In the genomic region with DNA sequence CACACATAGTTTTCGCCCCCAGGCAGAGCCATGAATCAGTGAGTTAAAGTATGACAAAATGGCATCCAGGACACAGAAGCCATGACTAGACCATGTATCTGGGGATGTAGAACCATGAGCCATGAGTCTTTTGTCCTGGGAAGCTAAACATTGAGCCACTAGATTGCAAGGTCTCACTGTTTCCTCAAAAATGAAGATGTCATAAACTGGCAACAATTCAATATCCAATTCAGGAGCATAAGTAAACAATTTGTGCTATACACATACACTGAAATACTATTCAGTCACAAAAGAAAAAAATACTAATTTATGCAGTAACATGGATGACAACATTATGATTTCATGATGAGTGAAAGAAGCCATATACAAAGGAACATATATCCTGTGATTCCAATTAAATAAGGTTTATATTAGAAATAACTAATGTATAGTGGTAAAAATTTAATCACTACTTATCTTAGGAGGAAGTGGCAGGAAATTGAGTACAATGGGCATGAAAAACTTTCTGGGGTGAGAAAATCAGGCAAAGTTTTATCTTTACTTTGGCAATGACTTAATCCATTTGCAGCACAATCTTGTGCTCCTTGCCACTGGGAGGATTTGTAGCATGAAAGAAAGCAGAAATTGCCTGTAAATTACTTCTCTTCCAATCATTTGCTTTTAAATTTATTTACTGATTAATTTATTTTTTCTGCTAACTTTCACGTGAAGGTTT, we compare ENCODE assay signal across 32 cellular contexts. TPM values are rescaled to one million over a fixed set of nuclear protein-coding genes. Genes with fewer than 3 reads are reported as not detected.
"Had no signal": no experiment of that assay in that cellular context is flagged by ENCODE, and none has a peak within 500 bp of the region (broad histone marks: within the 10 kb centered on the region; RNA-seq: fewer than 3 reads in every experiment).

No MANE protein-coding gene starts in this region.

- H3K9me3 ChIP-seq: Peyer's patch, SJSA1, SK-N-SH had no signal

- DNase-seq: activated CD4-positive, alpha-beta memory T cell treated with anti-CD3 and anti-CD28 coated beads for 36 hours; activated CD4-positive, alpha-beta T cell treated with anti-CD3 and anti-CD28 coated beads for 4 hours; activated CD4-positive, alpha-beta T cell treated with anti-CD3 and anti-CD28 coated beads, Interleukin-2, amount 50 U/mL, for 1 hour; activated CD8-positive, alpha-beta memory T cell treated with anti-CD3 and anti-CD28 coated beads, Interleukin-2, amount 10 ng/mL, durations not matched to agents 7 days and 5 days; activated CD8-positive, alpha-beta memory T cell treated with anti-CD3 and anti-CD28 coated beads, Interleukin-2, amount 50 U/mL, for 48 hours; activated effector memory CD4-positive, alpha-beta T cell treated with anti-CD3 and anti-CD28 coated beads, Interleukin-2, amount 50 U/mL, for 16 hours; activated naive CD4-positive, alpha-beta T cell; activated naive CD4-positive, alpha-beta T cell treated with anti-CD3 and anti-CD28 coated beads, Interleukin-2, amount 50 U/mL, for 16 hours; activated naive CD8-positive, alpha-beta T cell treated with anti-CD3 and anti-CD28 coated beads for 36 hours; activated T-cell treated with anti-CD3 and anti-CD28 coated beads, Interleukin-2, amount 50 U/mL, for 48 hours; amniotic stem cell; aorta; brain microvascular endothelial cell; MM.1S; MV-4-11; NCI-H1092; NCI-H1436 treated with DMSO at 0.1 percent for 48 hours; NCI-H1694 treated with DMSO at 0.1 percent for 48 hours; NCI-H2029; NCI-H345; NCI-H524 treated with DMSO at 0.1 percent for 48 hours; Peyer's patch; RPMI8226; SHP77 treated with DMSO at 0.1 percent for 48 hours; SK-N-SH had no signal

- H3K9ac ChIP-seq: KMS-11, SK-N-SH had no signal

- H3K27ac ChIP-seq: brain microvascular endothelial cell, cardiac muscle cell, KMS-11, Peyer's patch, SJSA1 had no signal

- H3K27me3 ChIP-seq: brain microvascular endothelial cell, cardiac muscle cell, Peyer's patch, SJSA1 had no signal

- H3K36me3 ChIP-seq: brain microvascular endothelial cell, cardiac muscle cell, Peyer's patch, SJSA1 had no signal

- ATAC-seq: activated CD8-positive, alpha-beta memory T cell treated with anti-CD3 and anti-CD28 coated beads, Interleukin-2, amount 10 ng/mL, durations not matched to agents 7 days and 5 days; activated T-helper 17 cell treated with anti-CD3 and anti-CD28 coated beads, Interleukin-2, amount 50 U/mL, for 72 hours had no signal

- FAIRE-seq: TTC549 had no signal

- H3K4me3 ChIP-seq: cardiac muscle cell, Peyer's patch, SJSA1 had no signal

- H3K4me2 ChIP-seq: KMS-11, SK-N-SH had no signal

- H3K4me1 ChIP-seq: Peyer's patch, SJSA1 had no signal

RNA-seq across cellular contexts. Expression of gene CARD16, which starts 28.5 kb away (rescaled TPM):
- total RNA-seq: cardiac muscle cell, LHCN-M2, NCI-H460 had no signal
- polyA plus RNA-seq: cardiac muscle cell, SK-N-SH had no signal

RNA-seq across cellular contexts. Expression of gene CASP1, which starts 38.7 kb away (rescaled TPM):
- total RNA-seq: cardiac muscle cell had no signal
- polyA plus RNA-seq: SK-N-SH had no signal

RNA-seq across cellular contexts. Expression of gene CASP5, which starts 50.7 kb away (rescaled TPM):
- total RNA-seq: activated CD4-positive, alpha-beta memory T cell treated with anti-CD3 and anti-CD28 coated beads for 36 hours; activated CD8-positive, alpha-beta memory T cell treated with anti-CD3 and anti-CD28 coated beads, Interleukin-2, amount 10 ng/mL, durations not matched to agents 7 days and 5 days; activated naive CD8-positive, alpha-beta T cell treated with anti-CD3 and anti-CD28 coated beads for 36 hours; activated T-helper 17 cell treated with anti-CD3 and anti-CD28 coated beads, Interleukin-2, amount 50 U/mL, for 72 hours; cardiac muscle cell; LHCN-M2; SJSA1 had no signal
- polyA plus RNA-seq: cardiac muscle cell, SK-N-SH had no signal
